ENCODE assay signal across 30 cellular contexts in the genomic region with DNA sequence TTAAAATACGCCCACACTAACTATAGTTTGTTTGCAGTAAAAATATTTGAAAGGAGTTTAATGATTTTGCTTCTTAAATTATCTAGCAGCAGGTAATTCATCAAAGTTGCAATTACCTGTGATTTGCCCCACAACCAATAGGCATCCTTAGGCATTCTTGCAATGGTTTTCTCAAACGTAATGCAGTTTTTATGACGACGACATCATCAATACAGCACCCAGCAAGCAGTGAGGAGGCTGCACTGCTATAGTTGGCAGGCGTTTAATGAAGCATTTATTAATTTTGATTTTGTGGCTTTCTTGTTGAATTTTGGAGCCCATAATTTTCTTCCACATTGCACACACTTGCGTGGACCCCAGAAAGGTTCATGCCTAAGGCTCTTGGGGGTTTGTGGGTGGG. TPM values are rescaled to one million over a fixed set of nuclear protein-coding genes. Genes with fewer than 3 reads are reported as not detected.
"Had no signal": no experiment of that assay in that cellular context is flagged by ENCODE, and none has a peak within 500 bp of the region (broad histone marks: within the 10 kb centered on the region; RNA-seq: fewer than 3 reads in every experiment).

No MANE protein-coding gene starts in this region.

- H3K4me3 Mint-ChIP-seq: effector memory CD8-positive, alpha-beta T cell; mesothelial cell of epicardium; naive B cell; natural killer cell treated with Interleukin-12 subunit alpha and Interleukin-12 subunit beta and Interleukin-15 and Interleukin-18, amount 100 ng/mL, for 72 hours; neural crest cell; stimulated activated naive CD8-positive, alpha-beta T cell treated with anti-CD3 and anti-CD28 coated beads, Interleukin-15, amount 100 ng/mL, for 72 hours had no signal

- H3K27me3 ChIP-seq: gastroesophageal sphincter, uterus had no signal

- H2AFZ ChIP-seq: parathyroid adenoma had no signal

- H3K27ac ChIP-seq: gastroesophageal sphincter, heart left ventricle, left lung, neutrophil, parathyroid adenoma, right lobe of liver, suprapubic skin, transverse colon, upper lobe of right lung, uterus had no signal

- H3K79me2 ChIP-seq: parathyroid adenoma had no signal

- H3K4me1 ChIP-seq: heart left ventricle, left lung, parathyroid adenoma, right lobe of liver, suprapubic skin, transverse colon, upper lobe of right lung, uterus had no signal

- ATAC-seq: effector memory CD8-positive, alpha-beta T cell; gastroesophageal sphincter; heart left ventricle; left cardiac atrium; left lung; mucosa of descending colon; right lobe of liver; stimulated activated naive CD8-positive, alpha-beta T cell treated with anti-CD3 and anti-CD28 coated beads, Interleukin-15, amount 100 ng/mL, for 72 hours; upper lobe of right lung had no signal

- H3K36me3 ChIP-seq: gastroesophageal sphincter, heart left ventricle, left lung, neutrophil, right lobe of liver, suprapubic skin, transverse colon, upper lobe of right lung, uterus had no signal

- H3K9ac ChIP-seq: parathyroid adenoma had no signal

- H3K27ac Mint-ChIP-seq: effector memory CD8-positive, alpha-beta T cell; mesothelial cell of epicardium; naive B cell; natural killer cell treated with Interleukin-12 subunit alpha and Interleukin-12 subunit beta and Interleukin-15 and Interleukin-18, amount 100 ng/mL, for 72 hours; progenitor cell of endocrine pancreas; stimulated activated naive CD8-positive, alpha-beta T cell treated with anti-CD3 and anti-CD28 coated beads, Interleukin-15, amount 100 ng/mL, for 72 hours had no signal

- FAIRE-seq: small intestine had no signal

- H3K4me3 ChIP-seq: gastroesophageal sphincter, heart left ventricle, left lung, mucosa of descending colon, right lobe of liver, suprapubic skin, transverse colon, upper lobe of right lung, uterus had no signal

- H3K9me3 Mint-ChIP-seq: natural killer cell treated with Interleukin-12 subunit alpha and Interleukin-12 subunit beta and Interleukin-15 and Interleukin-18, amount 100 ng/mL, for 72 hours had no signal

- H3K36me3 Mint-ChIP-seq: mesothelial cell of epicardium, naive B cell had no signal

- DNase-seq: cortex of kidney; effector memory CD8-positive, alpha-beta T cell; heart left ventricle; hippocampal formation; left cardiac atrium; left lung; mesenchymal stem cell; mucosa of descending colon; naive B cell; right lobe of liver; stimulated activated CD4-positive, alpha-beta T cell treated with anti-CD3 and anti-CD28 coated beads, Interleukin-12 subunit alpha, Interleukin-12 subunit beta, amount 100 ng/mL, for 4 hours; stimulated activated CD4-positive, alpha-beta T cell treated with anti-CD3 and anti-CD28 coated beads, Interleukin-1b, Interleukin-23, amount 100 ng/mL, for 48 hours; stimulated activated CD4-positive, alpha-beta T cell treated with anti-CD3 and anti-CD28 coated beads, Interleukin-4, amount 100 ng/mL, for 1 hour; stimulated activated CD8-positive, alpha-beta memory T cell treated with anti-CD3 and anti-CD28 coated beads, Interleukin-4, amount 100 ng/mL, for 48 hours; stimulated activated naive CD4-positive, alpha-beta T cell; stimulated activated naive CD8-positive, alpha-beta T cell treated with anti-CD3 and anti-CD28 coated beads, Interleukin-15, amount 100 ng/mL, for 72 hours; transverse colon; upper lobe of right lung; uterus had no signal

- H3K9me3 ChIP-seq: mucosa of descending colon, neutrophil, right lobe of liver, suprapubic skin, transverse colon, upper lobe of right lung, uterus had no signal

- H3K4me1 Mint-ChIP-seq: naive B cell had no signal

RNA-seq across cellular contexts. Expression of a gene that starts 28.1 kb away (rescaled TPM):
- total RNA-seq: dermis microvascular lymphatic vessel endothelial cell; lung microvascular endothelial cell; mesothelial cell of epicardium; natural killer cell treated with Interleukin-12 subunit alpha and Interleukin-12 subunit beta and Interleukin-15 and Interleukin-18, amount 100 ng/mL, for 72 hours; neural crest cell; progenitor cell of endocrine pancreas; upper lobe of right lung had no signal
